ENCODE assay signal across 10 cellular contexts in the genomic region with DNA sequence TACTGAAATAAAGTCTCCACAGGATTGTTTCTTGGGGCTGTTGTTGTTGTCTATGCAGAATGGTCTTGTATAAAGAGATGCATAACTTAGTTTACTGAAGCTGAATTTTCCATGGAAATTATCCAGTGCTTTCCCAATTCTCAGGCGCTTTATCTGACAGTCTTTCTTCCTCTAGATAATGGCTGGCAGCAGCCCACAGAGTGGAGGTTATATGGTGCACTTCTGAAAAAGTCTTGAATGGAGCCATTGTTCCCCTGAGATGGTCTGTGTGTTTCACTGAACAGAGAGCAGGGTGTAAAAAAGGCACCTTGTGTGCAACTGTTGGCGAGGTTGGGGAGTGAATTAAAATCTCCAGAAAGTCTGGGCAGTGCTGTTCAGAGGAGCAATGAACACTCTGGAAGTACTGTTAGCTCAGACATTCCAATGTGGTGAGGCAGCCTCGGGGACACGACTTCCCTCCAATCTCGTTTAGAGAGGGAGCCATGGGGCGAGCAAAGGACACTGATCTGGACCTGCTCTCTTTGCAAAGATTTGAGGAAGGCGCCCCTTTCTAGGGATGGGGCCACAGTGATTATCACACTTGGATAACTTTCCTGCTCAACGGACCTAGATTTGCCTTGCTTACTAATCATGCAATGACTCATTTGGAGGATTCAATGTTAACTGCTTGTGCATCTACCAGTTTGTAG. TPM values are rescaled to one million over a fixed set of nuclear protein-coding genes. Genes with fewer than 3 reads are reported as not detected.
DNase-seq lines count a peak whose midpoint lies in the region; ATAC-seq and TF ChIP-seq lines count a peak whose summit lies in the region.
"Had no signal": no experiment of that assay in that cellular context is flagged by ENCODE, and none has a peak within 500 bp of the region (broad histone marks: within the 10 kb centered on the region; RNA-seq: fewer than 3 reads in every experiment).

No MANE protein-coding gene starts in this region.

- H3K4me1 ChIP-seq in HUES48 (ENCODE audit: control insufficient read depth, insufficient read depth, low read length) (peaks cover 4% of the 10 kb centered on the region; the same call in 1 of the 2 replicates), thyroid gland (peaks cover 35 to 36% of the 10 kb centered on the region in 2 donors)

- intact Hi-C loops in left colon (cut with DNase I, micrococcal nuclease): no loop called here
- intact Hi-C loops in thyroid gland (cut with DNase I): no loop called here

- TF ChIP-seq CTCF in chondrocyte (IDR thresholded peaks at IDR 0.05) (no peak), thyroid gland (IDR thresholded peaks at IDR 0.05) (no peak)

- H3K27ac ChIP-seq in HUES48 (ENCODE audit: low read depth, low read length) (peak overlapping the region; percentile 49), thyroid gland (peak overlapping the region in 2 of 3 donors; percentile 8 to 60)
- H3K27ac ChIP-seq: neutrophil had no signal

- peak overlapping the region; percentile 47 for H3K4me3 Mint-ChIP-seq in chondrocyte (ENCODE audit: unreplicated experiment)

- H3K36me3 Mint-ChIP-seq in chondrocyte (ENCODE audit: low read depth): no peaks in the 10 kb centered on the region

- H3K9me3 ChIP-seq in HUES48 (ENCODE audit: control insufficient read depth, insufficient read depth, low read length): no peaks in the 10 kb centered on the region
- no peaks in the 10 kb centered on the region for H3K9me3 ChIP-seq in thyroid gland
- H3K9me3 ChIP-seq: neutrophil had no signal

- ATAC-seq in left colon (peak; percentile 14), GM19324 (IDR thresholded peaks at IDR 0.05; ENCODE audit: low FRiP score, unreplicated experiment) (no peak)

- DNase-seq in chondrocyte (ENCODE audit: low spot score): peak; percentile 74
- DNase-seq in left colon: peak; percentile 37 to 45
- DNase-seq in thyroid gland: peak; percentile 72 to 81
- no peak for DNase-seq in central memory CD4-positive, alpha-beta T cell
- DNase-seq in NCI-H2107 (lab: John Stamatoyannopoulos, UW): no peak
- no peak for DNase-seq in AML-193 (lab: John Stamatoyannopoulos, UW)
- DNase-seq: NCI-H187 had no signal

- TF ChIP-seq POLR2A in thyroid gland (IDR thresholded peaks at IDR 0.05): peak in 1 of 2 donors; percentile 32

- H3K4me1 Mint-ChIP-seq in chondrocyte (ENCODE audit: low read depth): peaks cover 53% of the 10 kb centered on the region

- H3K4me3 ChIP-seq in HUES48 (ENCODE audit: low read depth, low read length) (no peak overlapping the region), thyroid gland (replicated peaks in 1 of 3) (no peak overlapping the region)

- H3K27me3 Mint-ChIP-seq in chondrocyte (ENCODE audit: low read depth): no peaks in the 10 kb centered on the region

- H3K36me3 ChIP-seq in HUES48 (ENCODE audit: control insufficient read depth, insufficient read depth, low read length): no peaks in the 10 kb centered on the region
- H3K36me3 ChIP-seq in thyroid gland: no peaks in the 10 kb centered on the region
- H3K36me3 ChIP-seq: neutrophil had no signal

- H3K27me3 ChIP-seq in HUES48 (ENCODE audit: control insufficient read depth, insufficient read depth, low read length) (peaks cover 74% of the 10 kb centered on the region), thyroid gland (no peaks in the 10 kb centered on the region)

- 21 to 23% methylated on average over 8 of the region's 8 CpGs for WGBS in thyroid gland, 2 donors

- no peaks in the 10 kb centered on the region for H3K9me3 Mint-ChIP-seq in chondrocyte (ENCODE audit: low read depth)

- H3K27ac Mint-ChIP-seq in chondrocyte (ENCODE audit: unreplicated experiment): peak overlapping the region; percentile 88

- H3K9ac ChIP-seq in HUES48 (ENCODE audit: low read depth, low read length): no peak overlapping the region

RNA-seq across cellular contexts. Expression of a gene that starts 2.0 kb away (rescaled TPM):
- total RNA-seq in chondrocyte: 9.9 to 14.7 TPM (median 10.6 TPM) in 3 replicates
- 10 to 100 TPM; 45.2 to 57.6 TPM for total RNA-seq in left colon
- 10 to 100 TPM; 15.5 to 29.8 (median 17.6) TPM for total RNA-seq in thyroid gland

Comparison
In these comparisons a context has a peak if more than half of its experiments do, and no peak if none do; other contexts are left out.
1. DNase-seq: peak in chondrocyte (single experiment), left colon (2 of 2) and thyroid gland (2 of 2); none in central memory CD4-positive, alpha-beta T cell (single experiment), NCI-H2107 (single experiment) and AML-193 (0 of 2).